12 cellular contexts compared by ENCODE assay signal in genomic region chr22:47847281-47847890, GRCh38.
"Had no signal": no experiment of that assay in that cellular context is flagged by ENCODE, and none has a peak within 500 bp of the region (broad histone marks: within the 10 kb centered on the region; RNA-seq: fewer than 3 reads in every experiment).

No MANE protein-coding gene starts in this region.

- DNase-seq: activated CD4-positive, alpha-beta T cell treated with anti-CD3 and anti-CD28 coated beads, Interleukin-2, amount 10 ng/mL, durations not matched to agents 24 days and 14 days; activated naive CD4-positive, alpha-beta T cell treated with anti-CD3 and anti-CD28 coated beads for 36 hours; colonic mucosa; effector memory CD4-positive, alpha-beta T cell; gastrocnemius medialis; right lobe of liver; stimulated activated CD4-positive, alpha-beta T cell treated with anti-CD3 and anti-CD28 coated beads, Interleukin-12 subunit alpha, Interleukin-12 subunit beta, amount 100 ng/mL, for 4 hours; stimulated activated naive CD4-positive, alpha-beta T cell treated with Interleukin-2 at 50 U/mL for 16 hours; T-cell had no signal

- H3K27ac ChIP-seq: colonic mucosa, gastrocnemius medialis, hepatocyte, parathyroid adenoma, right lobe of liver had no signal

- ATAC-seq: activated T-helper 17 cell treated with anti-CD3 and anti-CD28 coated beads, Interleukin-2, amount 50 U/mL, for 72 hours; gastrocnemius medialis; right lobe of liver; T-cell had no signal

- H3K4me1 ChIP-seq: colonic mucosa, gastrocnemius medialis, parathyroid adenoma, right lobe of liver had no signal

- H3K9ac ChIP-seq: parathyroid adenoma had no signal

- H3K27me3 ChIP-seq: colonic mucosa, hepatocyte, right lobe of liver had no signal

- H2AFZ ChIP-seq: hepatocyte, parathyroid adenoma had no signal

- H3K79me2 ChIP-seq: hepatocyte, parathyroid adenoma had no signal

- H3K9me3 ChIP-seq: colonic mucosa, gastrocnemius medialis, right lobe of liver had no signal

- H3K36me3 ChIP-seq: colonic mucosa, gastrocnemius medialis, right lobe of liver had no signal

- H3K4me3 ChIP-seq: colonic mucosa, gastrocnemius medialis, hepatocyte, right lobe of liver had no signal

- H3K4me2 ChIP-seq: hepatocyte had no signal
